21 cellular contexts compared by ENCODE assay signal in genomic region chr2:172333206-172333605, GRCh38.
DNase-seq lines count a peak whose midpoint lies in the region; ATAC-seq, FAIRE-seq and TF ChIP-seq lines count a peak whose summit lies in the region.
"Had no signal": no experiment of that assay in that cellular context is flagged by ENCODE, and none has a peak within 500 bp of the region (broad histone marks: within the 10 kb centered on the region; RNA-seq: fewer than 3 reads in every experiment).

No MANE protein-coding gene starts in this region.

- no peak overlapping the region for H3K4me3 Mint-ChIP-seq in Caco-2 (ENCODE audit: unreplicated experiment)
- H3K4me3 Mint-ChIP-seq: B cell had no signal

- no peak for FAIRE-seq in pancreas (lab: Jason Lieb, UNC)
- FAIRE-seq: HTR-8/SVneo had no signal

- no peaks in the 10 kb centered on the region for H3K27me3 Mint-ChIP-seq in Caco-2 (ENCODE audit: insufficient read depth, unreplicated experiment)

- BruUV-seq in mammary epithelial cell (replicated peaks; lab: Mats Ljungman, UMichigan) (no TSS peak), Caco-2 (replicated peaks; lab: Mats Ljungman, UMichigan) (no TSS peak)

- H3K9me3 ChIP-seq in mammary epithelial cell (replicated peaks; ENCODE audit: insufficient read depth, low read length) (no peaks in the 10 kb centered on the region), breast epithelium (no peaks in the 10 kb centered on the region), pancreas (no peaks in the 10 kb centered on the region), Caco-2 (no peaks in the 10 kb centered on the region), psoas muscle (no peaks in the 10 kb centered on the region)
- H3K9me3 ChIP-seq: HAP-1 had no signal

- no peaks in the 10 kb centered on the region for H3K9me3 Mint-ChIP-seq in Caco-2 (ENCODE audit: unreplicated experiment)
- H3K9me3 Mint-ChIP-seq: IgD-negative memory B cell had no signal

- peaks cover 6% of the 10 kb centered on the region for H3K36me3 Mint-ChIP-seq in Caco-2 (ENCODE audit: insufficient read depth, unreplicated experiment)
- H3K36me3 Mint-ChIP-seq: IgD-negative memory B cell had no signal

- H3K27ac ChIP-seq in mammary epithelial cell (ENCODE audit: insufficient read depth, low read depth, low read length) = no peak overlapping the region
- H3K27ac ChIP-seq in breast epithelium = no peak overlapping the region
- H3K27ac ChIP-seq in pancreas = peak overlapping the region; percentile 24 to 71 (median 66)
- H3K27ac ChIP-seq in psoas muscle = no peak overlapping the region
- H3K27ac ChIP-seq: GM23248 had no signal

- 40% methylated on average over 4 of the region's 4 CpGs for WGBS in mammary epithelial cell (ENCODE audit: low coverage, missing lambda C conversion rate)
- WGBS in pancreas, 2 donors = 30 to 34% methylated on average over 4 of the region's 4 CpGs
- 48 to 73% (median 55%) methylated on average over 4 of the region's 4 CpGs for WGBS in psoas muscle, 3 donors

- in situ Hi-C loops in mammary epithelial cell (cut with MboI; ENCODE audit: low sequenced_read_pairs in 2 of 2) = no loop called here

- DNase-seq in mammary epithelial cell (no peak), breast epithelium (ENCODE audit: low spot score in 2 of 2) (no peak), epidermal melanocyte (ENCODE audit: insufficient read length, low spot score) (peak; percentile 52), pancreas (no peak), Caco-2 (no peak), psoas muscle (no peak)
- DNase-seq: 8988T, GF-D8, GM23248, NCI-H1105, NCI-H2227 treated with DMSO at 0.1 percent for 48 hours, NCI-H510A treated with DMSO at 0.1 percent for 48 hours, NCI-H774, OCI-M1, SHP77 treated with DMSO at 0.1 percent for 48 hours had no signal

- H4K20me1 ChIP-seq in mammary epithelial cell (ENCODE audit: insufficient read depth, low read length) = no peaks in the 10 kb centered on the region

- H3K4me1 ChIP-seq in mammary epithelial cell (ENCODE audit: insufficient read depth, low read length) (no peaks in the 10 kb centered on the region), breast epithelium (no peaks in the 10 kb centered on the region), pancreas (peaks cover 24 to 44% (median 34%) of the 10 kb centered on the region in 3 donors), Caco-2 (peaks cover 33% of the 10 kb centered on the region), psoas muscle (peaks cover 5% of the 10 kb centered on the region)
- H3K4me1 ChIP-seq: HAP-1 had no signal

- H3K4me2 ChIP-seq in mammary epithelial cell (ENCODE audit: insufficient read depth, low read depth, low read length) = no peak overlapping the region

- no peak overlapping the region for H3K27ac Mint-ChIP-seq in Caco-2 (ENCODE audit: unreplicated experiment)
- H3K27ac Mint-ChIP-seq: B cell, IgD-negative memory B cell had no signal

- TF ChIP-seq CTCF in mammary epithelial cell (conservative IDR thresholded peaks at IDR 0.05 in 1 of 2, IDR thresholded peaks at IDR 0.05 in 1 of 2; ENCODE audit: extremely low read depth in 1 of 2, insufficient read depth in 1 of 2, low read depth in 1 of 2, low read length in 2 of 2) = no peak
- TF ChIP-seq CTCF in breast epithelium (IDR thresholded peaks at IDR 0.05) = no peak
- no peak for TF ChIP-seq CTCF in pancreas (IDR thresholded peaks at IDR 0.05)
- TF ChIP-seq CTCF in Caco-2 (IDR thresholded peaks at IDR 0.05; ENCODE audit: insufficient read depth in 1 of 2, low read depth in 1 of 2, low read length in 1 of 2, severe bottlenecking in 1 of 2, unreplicated experiment in 1 of 2) = no peak
- TF ChIP-seq CTCF in psoas muscle (IDR thresholded peaks at IDR 0.05) = no peak

- POLR2A ChIA-PET in Caco-2 (lab: Charles Lee) = no interaction called here

- no peak overlapping the region for H3K9ac ChIP-seq in mammary epithelial cell (ENCODE audit: insufficient read depth, low read length)
- H3K9ac ChIP-seq: GM23248 had no signal

- peak in 3 of 4 donors; percentile 3 to 30 (median 6) for ATAC-seq in pancreas
- no peak for ATAC-seq in psoas muscle
- no peak for ATAC-seq in HG03095 (IDR thresholded peaks at IDR 0.05; ENCODE audit: unreplicated experiment)
- ATAC-seq in GM21786 (IDR thresholded peaks at IDR 0.05; ENCODE audit: unreplicated experiment) = no peak

- TF ChIP-seq POLR2A in breast epithelium (IDR thresholded peaks at IDR 0.05) = no peak

- H3K4me3 ChIP-seq in mammary epithelial cell (replicated peaks in 1 of 3; ENCODE audit: insufficient read depth in 1 of 3, low read depth in 2 of 3, low read length in 3 of 3) (no peak overlapping the region), breast epithelium (no peak overlapping the region), pancreas (no peak overlapping the region), Caco-2 (ENCODE audit: low read depth, low read length) (no peak overlapping the region), psoas muscle (no peak overlapping the region)
- H3K4me3 ChIP-seq: GM23248, HAP-1 had no signal

- H3K36me3 ChIP-seq in mammary epithelial cell (ENCODE audit: insufficient read depth, low read length) = no peaks in the 10 kb centered on the region
- no peaks in the 10 kb centered on the region for H3K36me3 ChIP-seq in breast epithelium
- H3K36me3 ChIP-seq in pancreas = no peaks in the 10 kb centered on the region
- H3K36me3 ChIP-seq in Caco-2 (ENCODE audit: control insufficient read depth, insufficient read depth, low read length) = no peaks in the 10 kb centered on the region; the same call in 1 of the 2 replicates
- H3K36me3 ChIP-seq in psoas muscle (ENCODE audit: insufficient read depth in 1 of 2, low read depth in 1 of 2) = no peaks in the 10 kb centered on the region
- H3K36me3 ChIP-seq: HAP-1 had no signal

- H3K79me2 ChIP-seq in mammary epithelial cell (ENCODE audit: insufficient read depth, low read length) = no peaks in the 10 kb centered on the region

- CTCF ChIA-PET in mammary epithelial cell (lab: Charles Lee; ENCODE audit: low non-redundant PET) (no interaction called here), Caco-2 (lab: Charles Lee) (no interaction called here)

- dilution Hi-C loops in mammary epithelial cell (cut with HindIII; ENCODE audit: low sequenced_read_pairs) = no loop called here

- peak overlapping the region; percentile 6 for H2AFZ ChIP-seq in mammary epithelial cell (ENCODE audit: low read depth, low read length)
- H2AFZ ChIP-seq: GM23248 had no signal

- H3K27me3 ChIP-seq in mammary epithelial cell (ENCODE audit: insufficient read depth, low read length) (no peaks in the 10 kb centered on the region), breast epithelium (no peaks in the 10 kb centered on the region), pancreas (no peaks in the 10 kb centered on the region), Caco-2 (replicated peaks; ENCODE audit: control insufficient read depth, insufficient read depth, low read length) (no peaks in the 10 kb centered on the region), psoas muscle (ENCODE audit: insufficient read depth in 3 of 3, low read length in 2 of 3) (no peaks in the 10 kb centered on the region)

- H3K4me1 Mint-ChIP-seq in Caco-2 (ENCODE audit: low read depth, unreplicated experiment) = peaks cover 17% of the 10 kb centered on the region
- H3K4me1 Mint-ChIP-seq: B cell, IgD-negative memory B cell had no signal

- intact Hi-C loops in mammary epithelial cell (cut with micrococcal nuclease) (no loop called here), breast epithelium (cut with DNase I; ENCODE audit: low total_unique reads) (no loop called here), pancreas (cut with DNase I) (no loop called here), Caco-2 (cut with micrococcal nuclease; ENCODE audit: unreplicated experiment) (no loop called here), psoas muscle (cut with DNase I) (no loop called here)

Comparison
In these comparisons a context has a peak if more than half of its experiments do, and no peak if none do; other contexts are left out.
1. H3K27ac ChIP-seq: peak in pancreas (4 of 4); none in mammary epithelial cell (single experiment), breast epithelium (0 of 2) and psoas muscle (single experiment).
2. ATAC-seq: peak in pancreas (3 of 4); none in psoas muscle (0 of 4), HG03095 (single experiment) and GM21786 (single experiment).